8 cellular contexts compared by ENCODE assay signal in the genomic region with DNA sequence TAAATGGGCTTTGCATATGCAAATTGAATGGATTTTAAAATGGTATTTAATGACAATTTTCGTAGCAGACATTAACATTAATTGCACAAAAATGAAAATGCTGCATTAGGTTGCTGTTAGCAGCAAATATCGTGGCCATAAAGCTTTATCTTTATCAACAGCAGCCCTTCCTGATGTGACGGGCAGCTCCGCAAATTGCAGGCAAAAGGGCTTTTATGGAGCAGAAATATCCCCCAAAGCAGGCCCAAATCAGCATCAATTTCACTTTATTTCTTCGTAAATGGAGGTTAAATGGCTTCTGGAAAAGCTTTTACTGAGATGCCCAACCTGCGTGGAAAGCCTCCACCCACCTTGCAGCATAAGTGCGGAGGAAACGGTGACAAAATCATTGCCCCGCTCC.
"Had no signal": no experiment of that assay in that cellular context is flagged by ENCODE, and none has a peak within 500 bp of the region (broad histone marks: within the 10 kb centered on the region; RNA-seq: fewer than 3 reads in every experiment).

No MANE protein-coding gene starts in this region.

- ATAC-seq: HepG2 had no signal

- DNase-seq: GM23248, H9, HCEC 1CT had no signal

- H3K27ac ChIP-seq: GM23248, HL-60 had no signal

- H2AFZ ChIP-seq: GM23248 had no signal

- H3K4me3 Mint-ChIP-seq: IgD-negative memory B cell had no signal

- H3K9me3 Mint-ChIP-seq: H9, IgD-negative memory B cell had no signal

- H3K4me3 ChIP-seq: GM23248 had no signal

- FAIRE-seq: H1, H54, HepG2 had no signal

- H3K27ac Mint-ChIP-seq: H9, IgD-negative memory B cell had no signal

- H3K9ac ChIP-seq: GM23248 had no signal
